ENCODE assay signal across 9 cellular contexts in genomic region chr9:135189497-135189896, GRCh38.
"Had no signal": no experiment of that assay in that cellular context is flagged by ENCODE, and none has a peak within 500 bp of the region (broad histone marks: within the 10 kb centered on the region; RNA-seq: fewer than 3 reads in every experiment).

No MANE protein-coding gene starts in this region.

- H3K4me2 ChIP-seq: GM23338 had no signal

- H3K36me3 ChIP-seq: HAP-1 had no signal

- H3K4me1 ChIP-seq: HAP-1 had no signal

- H3K9ac ChIP-seq: GM23248 had no signal

- ATAC-seq: GM23338, HCT116 had no signal

- H3K4me3 ChIP-seq: GM23248, GM23338, HAP-1 had no signal

- H3K27ac ChIP-seq: GM23248 had no signal

- H2AFZ ChIP-seq: GM23248, GM23338 had no signal

- DNase-seq: GM23248, GOT3, H7, H9, HCEC 1CT, HFFc6 had no signal

- H3K9me3 ChIP-seq: HAP-1 had no signal
